ENCODE assay signal across 1 cellular context in the genomic region with DNA sequence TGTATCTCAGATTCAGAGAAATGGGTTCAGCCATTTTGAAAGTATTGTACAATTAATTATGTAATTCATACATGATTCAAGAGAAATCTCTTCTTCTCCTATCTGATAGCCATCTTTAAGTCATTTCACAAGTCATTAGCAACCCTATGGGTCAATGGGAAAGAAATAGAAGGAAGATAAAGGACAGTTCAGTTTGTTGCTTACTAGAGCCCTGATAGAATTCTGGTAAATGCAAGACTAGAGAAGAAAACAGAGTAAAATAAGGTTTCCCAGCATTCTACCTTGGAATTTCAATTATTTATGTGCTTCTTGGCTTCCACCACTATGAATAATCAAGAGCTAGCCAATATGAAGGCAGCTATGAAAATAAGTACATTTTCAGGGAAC.
TF ChIP-seq lines count a peak whose summit lies in the region.

No MANE protein-coding gene starts in this region.

TF ChIP-seq in IMR-90, 13 proteins besides CTCF, POLR2A, EP300 and RAD21 (continued from another document):
- TF ChIP-seq, protein P1, sequence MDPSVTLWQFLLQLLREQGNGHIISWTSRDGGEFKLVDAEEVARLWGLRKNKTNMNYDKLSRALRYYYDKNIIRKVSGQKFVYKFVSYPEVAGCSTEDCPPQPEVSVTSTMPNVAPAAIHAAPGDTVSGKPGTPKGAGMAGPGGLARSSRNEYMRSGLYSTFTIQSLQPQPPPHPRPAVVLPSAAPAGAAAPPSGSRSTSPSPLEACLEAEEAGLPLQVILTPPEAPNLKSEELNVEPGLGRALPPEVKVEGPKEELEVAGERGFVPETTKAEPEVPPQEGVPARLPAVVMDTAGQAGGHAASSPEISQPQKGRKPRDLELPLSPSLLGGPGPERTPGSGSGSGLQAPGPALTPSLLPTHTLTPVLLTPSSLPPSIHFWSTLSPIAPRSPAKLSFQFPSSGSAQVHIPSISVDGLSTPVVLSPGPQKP (IDR thresholded peaks at IDR 0.05; ENCODE audit: borderline replicate concordance, low read depth, low read length) = no peak
- TF ChIP-seq MAFK (IDR thresholded peaks at IDR 0.05; ENCODE audit: low read depth, low read length) = no peak
- TF ChIP-seq MAZ (IDR thresholded peaks at IDR 0.05; ENCODE audit: borderline replicate concordance, low read depth, low read length) = no peak
- TF ChIP-seq RCOR1 (IDR thresholded peaks at IDR 0.05; ENCODE audit: insufficient replicate concordance, low read length) = no peak
TF ChIP-seq in IMR-90: peak in this region for 0.
